In genomic region chr6:8435093-8435844, GRCh38 we compare ENCODE assay signal across 8 cellular contexts. TPM values are rescaled to one million over a fixed set of nuclear protein-coding genes. Genes with fewer than 3 reads are reported as not detected.
DNase-seq lines count a peak whose midpoint lies in the region; ATAC-seq and TF ChIP-seq lines count a peak whose summit lies in the region.

Gene SLC35B3, minus strand, starts transcription at chr6:8435545.

- DNase-seq in AG09309 (ENCODE audit: low read depth) = peak; percentile 65
- peak; percentile 83 for DNase-seq in NCI-H345 (lab: John Stamatoyannopoulos, UW)
- DNase-seq in activated B cell treated with CpG ODN at 0.5 μM for 24 hours = peak; percentile 99
- DNase-seq in caudate nucleus (lab: John Stamatoyannopoulos, UW) = peak in 60 of 61 donors; percentile 29 to 95 (median 86)
- DNase-seq in immature natural killer cell = peak; percentile 98 to 99 (median 99)
- peak; percentile 85 for DNase-seq in smooth muscle cell of the brain vasculature (ENCODE audit: low read depth, low spot score)

- CTCF ChIA-PET in activated B cell treated with CpG ODN at 0.5 μM for 24 hours (lab: Charles Lee) = no interaction called here

- ATAC-seq in GM19025 (IDR thresholded peaks at IDR 0.05; ENCODE audit: low read depth, unreplicated experiment) = peak; percentile 96
- peak; percentile 98 for ATAC-seq in HG03280 (IDR thresholded peaks at IDR 0.05; ENCODE audit: unreplicated experiment)
- ATAC-seq in activated B cell treated with CpG ODN at 0.5 μM for 24 hours (ENCODE audit: low read depth) = peak; percentile 95

- H3K4me3 ChIP-seq in AG09309 (ENCODE audit: control insufficient read depth, low read depth, low read length) = peak within 1 kb of the TSS; percentile 61

- intact Hi-C loops in activated B cell treated with CpG ODN at 0.5 μM for 24 hours (cut with micrococcal nuclease) = loop anchor here (1.0 to 10.0 kb wide), 5 partner anchors 240 to 1968 kb away; partner anchors contain the start of genes BLOC1S5, EEF1E1 and SNRNP48

- no peaks in the 10 kb centered on the region for H3K9me3 Mint-ChIP-seq in activated B cell treated with CpG ODN at 0.5 μM for 24 hours
- H3K9me3 Mint-ChIP-seq in immature natural killer cell = peaks cover 0 to 3% (median 0%) of the 10 kb centered on the region in 6 donors

- H3K4me3 Mint-ChIP-seq in activated B cell treated with CpG ODN at 0.5 μM for 24 hours (peak within 1 kb of the TSS; percentile 95), immature natural killer cell (peak within 1 kb of the TSS; percentile 85 to 96 (median 94))

- peak within 1 kb of the TSS; percentile 95 for H3K27ac Mint-ChIP-seq in activated B cell treated with CpG ODN at 0.5 μM for 24 hours
- H3K27ac Mint-ChIP-seq in immature natural killer cell = peak within 1 kb of the TSS; percentile 91 to 98 (median 96)

- H3K4me1 Mint-ChIP-seq in activated B cell treated with CpG ODN at 0.5 μM for 24 hours = peaks cover 42% of the 10 kb centered on the region
- H3K4me1 Mint-ChIP-seq in immature natural killer cell = peaks cover 46 to 57% of the 10 kb centered on the region in 2 donors

- H3K27ac ChIP-seq in caudate nucleus (ENCODE audit: low read depth, low read length) = peak within 1 kb of the TSS; percentile 91

- POLR2A ChIA-PET in activated B cell treated with CpG ODN at 0.5 μM for 24 hours (lab: Charles Lee) = no interaction called here

- H3K36me3 Mint-ChIP-seq in activated B cell treated with CpG ODN at 0.5 μM for 24 hours (ENCODE audit: low read depth) = peaks cover 16% of the 10 kb centered on the region
- H3K36me3 Mint-ChIP-seq in immature natural killer cell = peaks cover 0 to 1% (median 0%) of the 10 kb centered on the region in 3 donors

- TF ChIP-seq CTCF in AG09309 (IDR thresholded peaks at IDR 0.05; ENCODE audit: control insufficient read depth, insufficient read depth, low read depth, low read length, missing control alignments) = no peak
- TF ChIP-seq CTCF in activated B cell treated with CpG ODN at 0.5 μM for 24 hours (IDR thresholded peaks at IDR 0.05) = no peak

- H3K27me3 Mint-ChIP-seq in activated B cell treated with CpG ODN at 0.5 μM for 24 hours = no peaks in the 10 kb centered on the region
- peaks cover 12 to 16% (median 14%) of the 10 kb centered on the region in 3 donors for H3K27me3 Mint-ChIP-seq in immature natural killer cell (ENCODE audit: low read depth in 3 of 3)

RNA-seq across cellular contexts. Expression of gene SLC35B3, which starts in this region (rescaled TPM):
- 12.9 and 13.3 TPM in 2 replicates for total RNA-seq in activated B cell treated with CpG ODN at 0.5 μM for 24 hours
- polyA plus RNA-seq in immature natural killer cell = 10 to 100 TPM; 10.8 to 15.6 (median 14.1) TPM

Comparison
In these comparisons a context has a peak if more than half of its experiments do, and no peak if none do; other contexts are left out.
1. Peak in every context shown above with its lines: DNase-seq, ATAC-seq, H3K4me3 ChIP-seq and H3K27ac ChIP-seq.